ENCODE assay signal across 8 cellular contexts in the genomic region with DNA sequence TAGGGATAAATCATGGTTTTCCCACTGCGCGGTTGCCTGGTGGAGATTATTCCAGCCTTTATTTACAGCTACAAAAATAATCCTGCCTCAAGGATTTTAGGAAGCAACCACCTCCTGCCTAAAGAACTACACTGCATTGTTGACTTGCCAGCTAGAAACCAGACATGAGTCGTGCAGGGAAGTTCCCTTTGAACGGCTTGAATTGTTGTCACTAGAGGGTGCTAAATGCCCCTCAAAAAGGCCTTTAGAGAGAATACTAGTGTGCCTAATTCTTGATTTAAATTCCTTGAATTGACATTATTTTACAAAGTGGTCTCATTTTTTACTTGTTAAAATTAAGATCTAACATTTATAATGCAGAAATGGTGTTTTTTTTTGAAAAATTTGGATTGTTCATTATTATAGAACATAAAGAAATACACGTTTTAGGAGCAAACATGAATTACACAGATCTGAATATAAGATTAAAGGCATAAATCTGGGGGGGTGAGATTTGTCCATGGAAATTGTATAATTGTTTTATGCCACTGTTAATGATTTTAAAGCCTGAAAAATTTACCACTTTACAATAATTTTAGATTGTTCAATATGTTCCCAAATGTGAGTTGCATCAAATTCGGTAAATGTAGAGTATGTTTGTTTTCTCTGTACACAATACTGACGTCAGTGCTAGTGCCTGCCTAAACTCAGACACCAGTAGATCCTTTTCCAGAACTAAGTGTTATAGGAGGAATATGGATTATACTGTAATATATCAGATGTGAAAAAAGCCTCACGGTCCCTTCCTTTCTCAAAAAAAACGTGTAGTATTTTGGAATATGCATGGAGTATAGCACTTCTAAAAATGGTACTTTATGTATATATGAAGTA. TPM values are rescaled to one million over a fixed set of nuclear protein-coding genes. Genes with fewer than 3 reads are reported as not detected.
A peak's percentile ranks its signal among the peaks of the same experiment; 100 is the strongest.
DNase-seq lines count a peak whose midpoint lies in the region; ATAC-seq and TF ChIP-seq lines count a peak whose summit lies in the region.

No MANE protein-coding gene starts in this region.

- H3K27me3 ChIP-seq in fibroblast of lung (ENCODE audit: control insufficient read depth, insufficient read depth, low read length) (peaks cover 3% of the 10 kb centered on the region), neutrophil (no peaks in the 10 kb centered on the region)

- peaks cover 47% of the 10 kb centered on the region for H3K27me3 Mint-ChIP-seq in activated T-cell treated with anti-CD3 and anti-CD28 coated beads, Interleukin-2, amount 50 U/mL, for 24 hours

- H3K9me3 ChIP-seq in fibroblast of lung (ENCODE audit: control insufficient read depth, insufficient read depth, low read depth, low read length) (no peaks in the 10 kb centered on the region), neutrophil (no peaks in the 10 kb centered on the region)

- H3K4me3 Mint-ChIP-seq in activated T-cell treated with anti-CD3 and anti-CD28 coated beads, Interleukin-2, amount 50 U/mL, for 24 hours, result no peak overlapping the region

- H3K4me3 ChIP-seq in fibroblast of lung (replicated peaks in 1 of 4; ENCODE audit: control extremely low read depth in 1 of 4, insufficient read depth in 1 of 4, low read depth in 3 of 4, low read length in 4 of 4) (no peak overlapping the region), neutrophil (ENCODE audit: low read depth in 1 of 2, low read length in 1 of 2) (peak overlapping the region in 1 of 2 experiments; percentile 34)

- H3K27ac Mint-ChIP-seq in activated T-cell treated with anti-CD3 and anti-CD28 coated beads, Interleukin-2, amount 50 U/mL, for 24 hours, result no peak overlapping the region

- H3K4me1 ChIP-seq in fibroblast of lung (ENCODE audit: control insufficient read depth, extremely low read depth, insufficient read depth, low read length), result peaks cover 4% of the 10 kb centered on the region
- H3K4me1 ChIP-seq in neutrophil (ENCODE audit: control insufficient read depth in 1 of 2, insufficient read depth in 1 of 2, low read depth in 1 of 2, low read length in 1 of 2), result peaks cover 45% of the 10 kb centered on the region in 2 experiments

- H3K36me3 ChIP-seq in fibroblast of lung (ENCODE audit: control insufficient read depth, insufficient read depth, low read length) (no peaks in the 10 kb centered on the region), neutrophil (no peaks in the 10 kb centered on the region)

- H4K20me1 ChIP-seq in fibroblast of lung (ENCODE audit: control insufficient read depth, extremely low read depth, insufficient read depth, low read length), result no peaks in the 10 kb centered on the region

- ATAC-seq in HG03342 (IDR thresholded peaks at IDR 0.05; ENCODE audit: unreplicated experiment), result no peak

- no peak overlapping the region for H3K9ac ChIP-seq in fibroblast of lung (ENCODE audit: insufficient read depth, low read length)

- no peaks in the 10 kb centered on the region for H3K36me3 Mint-ChIP-seq in activated T-cell treated with anti-CD3 and anti-CD28 coated beads, Interleukin-2, amount 50 U/mL, for 24 hours (ENCODE audit: low read depth)

- H3K4me2 ChIP-seq in fibroblast of lung (ENCODE audit: extremely low read depth, insufficient read depth, low read length), result no peak overlapping the region

- H3K27ac ChIP-seq in fibroblast of lung (ENCODE audit: insufficient read depth, low read length), result no peak overlapping the region
- H3K27ac ChIP-seq in neutrophil, result peak overlapping the region; percentile 72

- no peak overlapping the region for H2AFZ ChIP-seq in fibroblast of lung (ENCODE audit: low read length)

- peak; percentile 77 to 81 for TF ChIP-seq CTCF in fibroblast of lung (conservative IDR thresholded peaks at IDR 0.05 in 1 of 2, IDR thresholded peaks at IDR 0.05 in 1 of 2; ENCODE audit: low read depth in 1 of 2, low read length in 2 of 2)
- peak; percentile 14 for TF ChIP-seq CTCF in neutrophil (IDR thresholded peaks at IDR 0.05)

- no peaks in the 10 kb centered on the region for H3K9me3 Mint-ChIP-seq in activated T-cell treated with anti-CD3 and anti-CD28 coated beads, Interleukin-2, amount 50 U/mL, for 24 hours

- peaks cover 6% of the 10 kb centered on the region for H3K4me1 Mint-ChIP-seq in activated T-cell treated with anti-CD3 and anti-CD28 coated beads, Interleukin-2, amount 50 U/mL, for 24 hours (ENCODE audit: low read depth)

- H3K79me2 ChIP-seq in fibroblast of lung (ENCODE audit: control insufficient read depth, insufficient read depth, low read length), result no peaks in the 10 kb centered on the region

- DNase-seq in stimulated activated CD4-positive, alpha-beta T cell treated with anti-CD3 and anti-CD28 coated beads, Interleukin-15, amount 100 ng/mL, for 24 hours, result peak; percentile 25
- DNase-seq in stimulated activated CD4-positive, alpha-beta T cell treated with anti-CD3 and anti-CD28 coated beads, Interleukin-2, amount 100 ng/mL, for 24 hours, result no peak
- peak; percentile 46 for DNase-seq in NCI-H146 treated with DMSO at 0.1 percent for 48 hours (lab: John Stamatoyannopoulos, UW; ENCODE audit: unreplicated experiment)
- DNase-seq in SKM-1 treated with dmso at 0.1 percent for 144 hours (lab: John Stamatoyannopoulos, UW; ENCODE audit: unreplicated experiment), result peak; percentile 71
- peak; percentile 70 to 80 for DNase-seq in fibroblast of lung (ENCODE audit: low read depth in 2 of 2)
- DNase-seq in activated T-cell treated with anti-CD3 and anti-CD28 coated beads, Interleukin-2, amount 50 U/mL, for 24 hours, result no peak

RNA-seq across cellular contexts. Expression of a gene that starts 7.6 kb away (rescaled TPM):
- total RNA-seq in fibroblast of lung, result under 0.01 and 0.26 TPM in 2 replicates
- 0.14 TPM in 1 of 2 replicates, not detected in the other for polyA plus RNA-seq in fibroblast of lung
- 0.16 TPM in 1 of 2 replicates, not detected in the other for polyA plus RNA-seq in fibroblast of lung (2012)
- not detected in 2 replicates for polyA minus RNA-seq in fibroblast of lung (ENCODE audit: low replicate concordance)

Comparison
In these comparisons a context has a peak if more than half of its experiments do, and no peak if none do; other contexts are left out.
1. DNase-seq: peak in stimulated activated CD4-positive, alpha-beta T cell treated with anti-CD3 and anti-CD28 coated beads, Interleukin-15, amount 100 ng/mL, for 24 hours (single experiment), NCI-H146 treated with DMSO at 0.1 percent for 48 hours (single experiment), SKM-1 treated with dmso at 0.1 percent for 144 hours (single experiment) and fibroblast of lung (2 of 2); none in stimulated activated CD4-positive, alpha-beta T cell treated with anti-CD3 and anti-CD28 coated beads, Interleukin-2, amount 100 ng/mL, for 24 hours (0 of 2) and activated T-cell treated with anti-CD3 and anti-CD28 coated beads, Interleukin-2, amount 50 U/mL, for 24 hours (single experiment).